Comparison of ENCODE assay signal across 20 cellular contexts in the genomic region with DNA sequence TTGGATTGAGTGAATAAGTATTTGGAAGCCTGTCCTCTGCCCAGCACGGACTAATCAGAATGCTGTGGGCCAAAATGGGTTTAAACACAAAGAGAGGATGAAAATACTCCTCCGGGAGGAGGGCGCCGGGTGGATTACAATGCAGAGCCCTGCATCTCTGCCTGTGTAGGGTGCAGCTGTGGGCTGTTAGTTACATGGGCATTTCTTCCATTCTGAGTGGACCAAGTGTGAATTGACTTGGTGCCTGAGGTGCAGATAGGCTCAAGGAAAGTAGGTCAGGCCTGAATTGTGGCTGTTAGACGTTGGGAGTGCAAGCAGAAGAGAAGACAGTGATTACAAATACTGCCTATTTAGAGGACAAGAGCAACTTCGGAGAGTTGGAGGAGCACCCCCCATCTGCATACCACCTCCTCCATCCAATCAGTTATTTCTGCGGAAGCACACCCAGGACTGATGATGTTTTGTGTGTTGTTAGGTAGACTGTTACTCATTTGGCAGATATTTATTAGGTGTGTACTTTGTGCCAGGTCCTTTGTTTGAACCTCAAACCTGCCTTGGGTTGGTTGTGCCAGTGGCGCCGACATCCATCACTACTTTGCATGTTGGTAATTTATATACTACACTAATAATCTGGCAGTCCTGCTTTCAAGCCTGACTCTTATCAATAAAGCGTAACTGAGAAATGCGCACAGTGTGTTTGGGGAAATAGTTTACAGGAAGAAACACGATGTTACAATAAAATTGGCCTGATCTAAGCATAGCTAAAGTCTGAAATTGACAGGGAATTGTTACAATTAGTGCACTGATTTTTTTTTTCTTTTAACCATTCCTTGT. TPM values are rescaled to one million over a fixed set of nuclear protein-coding genes. Genes with fewer than 3 reads are reported as not detected.
DNase-seq lines count a peak whose midpoint lies in the region; ATAC-seq, FAIRE-seq and TF ChIP-seq lines count a peak whose summit lies in the region.
"Had no signal": no experiment of that assay in that cellular context is flagged by ENCODE, and none has a peak within 500 bp of the region (broad histone marks: within the 10 kb centered on the region; RNA-seq: fewer than 3 reads in every experiment).

No MANE protein-coding gene starts in this region.

- SMC1A ChIA-PET in GM12878 (lab: Charles Lee; ENCODE audit: uncharacterized antibody, unreplicated experiment), result interaction anchor here (0.7 to 1.7 kb wide), 8 partner anchors 8 to 37 kb away, joined by 3 to 7 read pairs (median 4); no protein-coding TSS in a partner anchor

- H2AFZ ChIP-seq in ACC112 (ENCODE audit: low read length, unreplicated experiment) (peak overlapping the region; percentile 43), GM12878 (ENCODE audit: control insufficient read depth, low read depth, low read length) (no peak overlapping the region), parathyroid adenoma (no peak overlapping the region)

- H3K9me3 ChIP-seq in GM12878 (replicated peaks; ENCODE audit: control insufficient read depth, insufficient read depth, low read length) (no peaks in the 10 kb centered on the region), heart left ventricle (no peaks in the 10 kb centered on the region), parathyroid adenoma (ENCODE audit: control insufficient read depth, low read length) (no peaks in the 10 kb centered on the region)
- H3K9me3 ChIP-seq: vagina had no signal

- peak overlapping the region; percentile 75 for H3K4me3 ChIP-seq in ACC112 (ENCODE audit: low read depth, low read length)
- no peak overlapping the region for H3K4me3 ChIP-seq in GM12878
- H3K4me3 ChIP-seq in heart left ventricle, result peak overlapping the region in 7 of 12 donors; percentile 1 to 42 (median 23)
- H3K4me3 ChIP-seq in parathyroid adenoma (ENCODE audit: low read depth, low read length), result no peak overlapping the region
- H3K4me3 ChIP-seq: vagina had no signal

- ATAC-seq in GM12878 (peak; percentile 47), heart left ventricle (peak; percentile 55 to 79 (median 76)), GM21825 (IDR thresholded peaks at IDR 0.05; ENCODE audit: unreplicated experiment) (no peak)
- ATAC-seq: activated T-helper 17 cell treated with anti-CD3 and anti-CD28 coated beads, Interleukin-2, amount 50 U/mL, for 72 hours; CD8-positive, alpha-beta T cell; stimulated activated effector memory CD8-positive, alpha-beta T cell treated with anti-CD3 and anti-CD28 coated beads, Interleukin-12 subunit alpha, Interleukin-12 subunit beta, amount 100 ng/mL, for 72 hours had no signal

- TF ChIP-seq CTCF in GM12878 (IDR thresholded peaks at IDR 0.05 in 2 of 3, conservative IDR thresholded peaks at IDR 0.05 in 1 of 3; ENCODE audit: control insufficient read depth in 2 of 3, extremely low read depth in 1 of 3, insufficient read depth in 1 of 3, low read depth in 3 of 3, low read length in 3 of 3) (no peak), heart left ventricle (IDR thresholded peaks at IDR 0.05) (no peak), parathyroid adenoma (IDR thresholded peaks at IDR 0.05) (no peak)

- H4K20me1 ChIP-seq in GM12878 (ENCODE audit: control insufficient read depth, insufficient read depth), result no peaks in the 10 kb centered on the region

- peak overlapping the region; percentile 70 for H3K27ac ChIP-seq in ACC112 (ENCODE audit: low read depth, low read length)
- H3K27ac ChIP-seq in GM12878 (ENCODE audit: control insufficient read depth, insufficient read depth), result no peak overlapping the region
- H3K27ac ChIP-seq in heart left ventricle, result peak overlapping the region in 11 of 12 donors; percentile 3 to 54 (median 38)
- peak overlapping the region; percentile 7 for H3K27ac ChIP-seq in parathyroid adenoma
- H3K27ac ChIP-seq: vagina had no signal

- no peak overlapping the region for H3K4me2 ChIP-seq in GM12878 (ENCODE audit: control insufficient read depth, insufficient read depth)
- H3K4me2 ChIP-seq in parathyroid adenoma (ENCODE audit: low read length), result no peak overlapping the region

- POLR2A ChIA-PET in GM12878 (lab: Charles Lee), result interaction anchor here (0.6 kb wide), 2 partner anchors 46 to 112 kb away, joined by 3 read pairs; no protein-coding TSS in a partner anchor

- intact Hi-C loops in GM12878 (cut with micrococcal nuclease; ENCODE audit: unreplicated experiment), result no loop called here
- intact Hi-C loops in heart left ventricle (cut with DNase I), result no loop called here

- CTCF ChIA-PET in GM12878 (lab: Yijun Ruan, JAX), result interaction anchor here (0.6 to 1.3 kb wide), 6 partner anchors 10 to 460 kb away, joined by 3 to 7 read pairs (median 3); no protein-coding TSS in a partner anchor

- in situ Hi-C loops in GM12878 (cut with MboI), result no loop called here

- no peaks in the 10 kb centered on the region for H3K36me3 ChIP-seq in ACC112 (ENCODE audit: insufficient read depth, low read length)
- no peaks in the 10 kb centered on the region for H3K36me3 ChIP-seq in GM12878 (ENCODE audit: control insufficient read depth in 2 of 2, insufficient read depth in 2 of 2, low read length in 1 of 2)
- no peaks in the 10 kb centered on the region for H3K36me3 ChIP-seq in heart left ventricle
- H3K36me3 ChIP-seq in parathyroid adenoma (ENCODE audit: control insufficient read depth, insufficient read depth, low read length), result no peaks in the 10 kb centered on the region
- H3K36me3 ChIP-seq: vagina had no signal

- TF ChIP-seq EP300 in GM12878 (IDR thresholded peaks at IDR 0.05; ENCODE audit: borderline replicate concordance in 1 of 2, control insufficient read depth in 1 of 2, low read depth in 2 of 2, low read length in 2 of 2), result no peak

- no peak for TF ChIP-seq RAD21 in GM12878 (IDR thresholded peaks at IDR 0.05; ENCODE audit: insufficient read depth, low read depth, low read length)

- TF ChIP-seq POLR2A in GM12878 (IDR thresholded peaks at IDR 0.05; ENCODE audit: low read depth, low read length), result no peak
- TF ChIP-seq POLR2A in heart left ventricle (IDR thresholded peaks at IDR 0.05), result no peak

- peaks cover 35% of the 10 kb centered on the region for H3K4me1 ChIP-seq in ACC112 (ENCODE audit: control insufficient read depth, insufficient read depth, low read length, unreplicated experiment)
- no peaks in the 10 kb centered on the region for H3K4me1 ChIP-seq in GM12878 (ENCODE audit: control insufficient read depth, insufficient read depth, low read length)
- H3K4me1 ChIP-seq in heart left ventricle, result peaks cover 10 to 69% (median 37%) of the 10 kb centered on the region in 12 donors
- peaks cover 31% of the 10 kb centered on the region for H3K4me1 ChIP-seq in parathyroid adenoma

- H3K27me3 ChIP-seq in ACC112 (ENCODE audit: insufficient read depth, low read length) (no peaks in the 10 kb centered on the region), GM12878 (replicated peaks in 1 of 2; ENCODE audit: control insufficient read depth in 2 of 2, insufficient read depth in 2 of 2, low read length in 1 of 2) (no peaks in the 10 kb centered on the region; a peak in 1 of 4 replicates), heart left ventricle (no peaks in the 10 kb centered on the region), parathyroid adenoma (ENCODE audit: control insufficient read depth, insufficient read depth, low read length) (no peaks in the 10 kb centered on the region)
- H3K27me3 ChIP-seq: vagina had no signal

- no TSS peak for BruUV-seq in GM12878 (replicated peaks; lab: Mats Ljungman, UMichigan)

- DNase-seq in GM12878 (ENCODE audit: low read depth, low spot score), result no peak
- no peak for DNase-seq in heart left ventricle
- DNase-seq in activated CD8-positive, alpha-beta memory T cell treated with anti-CD3 and anti-CD28 coated beads for 24 hours, result no peak
- DNase-seq in iPS-NIHi7 (ENCODE audit: extremely low spot score), result no peak
- DNase-seq in amniotic stem cell (lab: John Stamatoyannopoulos, UW), result no peak
- DNase-seq: activated CD4-positive, alpha-beta memory T cell treated with anti-CD3 and anti-CD28 coated beads for 36 hours; CD8-positive, alpha-beta T cell; effector memory CD4-positive, alpha-beta T cell; kidney glomerular epithelial cell; naive B cell; NCI-H1092 treated with DMSO at 0.1 percent for 48 hours; NCI-H2171; NK-92 treated with Interleukin-12 subunit alpha and Interleukin-12 subunit beta, amount 100 ng/mL, for 24 hours had no signal

- FAIRE-seq in GM12878 (lab: Jason Lieb, UNC), result no peak
- FAIRE-seq: GM12892 had no signal

- H3K79me2 ChIP-seq in ACC112 (ENCODE audit: control insufficient read depth, insufficient read depth, low read length, unreplicated experiment) (peaks cover 60% of the 10 kb centered on the region), GM12878 (ENCODE audit: control insufficient read depth, insufficient read depth, low read length) (no peaks in the 10 kb centered on the region), parathyroid adenoma (peaks cover 68% of the 10 kb centered on the region)

- WGBS in GM12878 (ENCODE audit: insufficient coverage, insufficient replicate concordance, low lambda C conversion rate, missing lambda C conversion rate), result 58% methylated on average over 12 of the region's 12 CpGs
- WGBS in heart left ventricle, 4 donors, result 34 to 51% (median 48%) methylated on average over 12 of the region's 12 CpGs

- RAD21 ChIA-PET in GM12878 (lab: Charles Lee; ENCODE audit: unreplicated experiment), result interaction anchor here (0.7 to 1.9 kb wide), 4 partner anchors 10 to 131 kb away, joined by 3 to 6 read pairs (median 4); no protein-coding TSS in a partner anchor

- no peak overlapping the region for H3K9ac ChIP-seq in GM12878 (ENCODE audit: control insufficient read depth, insufficient read depth, low read length)
- H3K9ac ChIP-seq in parathyroid adenoma, result no peak overlapping the region

TF ChIP-seq in GM12878, 131 proteins besides CTCF, POLR2A, EP300 and RAD21 (continues in another document):
- TF ChIP-seq TCF12 (IDR thresholded peaks at IDR 0.05; ENCODE audit: low read depth, low read length), result no peak

RNA-seq across cellular contexts. Expression of a gene that starts 33.0 kb away (rescaled TPM):
- total RNA-seq in GM12878 (2013; cell fraction: nucleolus; rRNA removed), result 176 and 181 TPM in 2 replicates
- total RNA-seq in GM12878 (2014; rRNA removed) (2.5 and 3.0 TPM in 2 replicates), GM12878 (2014; rRNA removed; fragmentation: Illumina TruSeq; extraction: Trizol) (2.3 and 2.4 TPM in 2 replicates), GM12878 (2021) (3.0 and 3.2 TPM in 2 replicates), heart left ventricle (10 to 100 TPM; 23.5 to 48.5 (median 35.6) TPM)
- polyA plus RNA-seq in GM12878 (2011; ENCODE audit: low read depth), result 0.09 TPM
- polyA plus RNA-seq in GM12878 (2011; rRNA removed) (20.7 and 22.2 TPM in 2 replicates), GM12878 (2014; fragmentation: Illumina TruSeq; extraction: Trizol) (1.7 and 2.0 TPM in 2 replicates), GM12878 (2014; fragmentation: Nextera tagmentation; extraction: Ambion mirVana) (under 1 TPM; 0.29 to 0.42 TPM), GM12878 (2014; rRNA removed) (1.0 and 1.3 TPM in 2 replicates), GM12878 (2016; fragmentation: Nextera tagmentation; extraction: Ambion mirVana) (under 1 TPM; 0.62 to 0.72 TPM), heart left ventricle (10 to 100 TPM in 1 of 2 donors, 1 to 10 TPM in 1; 8.0 to 16.4 TPM)
- polyA plus RNA-seq in GM12878 (2011; cell fraction: cytosol; rRNA removed), result 13.0 and 15.2 TPM in 2 replicates
- polyA plus RNA-seq in GM12878 (2011; cell fraction: nucleus; rRNA removed), result 26.3 and 30.4 TPM in 2 replicates
- polyA plus RNA-seq in GM12878 (2012), result 0.05 and 0.06 TPM in 2 replicates
- polyA minus RNA-seq in GM12878 (2011; rRNA and poly(A)+ RNA removed), result 77.6 and 83.6 TPM in 2 replicates
- polyA minus RNA-seq in GM12878 (2011; cell fraction: cytosol; rRNA and poly(A)+ RNA removed), result 24.1 and 26.8 TPM in 2 replicates
- polyA minus RNA-seq in GM12878 (2011; cell fraction: nucleus; rRNA and poly(A)+ RNA removed), result 86.3 and 180 TPM in 2 replicates
- total RNA-seq: activated T-helper 17 cell treated with anti-CD3 and anti-CD28 coated beads, Interleukin-2, amount 50 U/mL, for 72 hours; CD8-positive, alpha-beta T cell had no signal

Comparison
In these comparisons a context has a peak if more than half of its experiments do, and no peak if none do; other contexts are left out.
1. H3K4me3 ChIP-seq: peak in ACC112 (single experiment) and heart left ventricle (7 of 12); none in GM12878 (single experiment) and parathyroid adenoma (single experiment).